22 cellular contexts compared by ENCODE assay signal in the genomic region with DNA sequence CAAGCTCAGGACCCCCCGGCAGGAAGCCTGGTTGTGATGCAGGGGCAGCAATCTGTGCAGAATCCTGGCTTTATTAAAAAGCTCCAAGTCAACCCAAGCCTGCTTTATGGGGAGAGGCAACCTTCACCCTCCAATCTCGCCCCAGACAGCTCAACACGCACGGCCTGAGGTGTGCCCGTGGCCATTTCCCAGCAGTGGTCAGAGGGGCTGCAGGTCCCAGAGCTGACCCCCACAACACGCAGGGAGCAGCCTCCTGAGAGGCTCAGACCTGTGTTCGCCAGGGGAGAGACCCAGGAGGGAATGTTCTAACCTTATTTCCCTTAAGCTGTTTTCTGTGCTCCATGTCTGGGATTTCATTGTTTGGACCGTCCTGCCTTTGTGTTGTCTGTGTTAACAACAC.
"Had no signal": no experiment of that assay in that cellular context is flagged by ENCODE, and none has a peak within 500 bp of the region (broad histone marks: within the 10 kb centered on the region; RNA-seq: fewer than 3 reads in every experiment).

No MANE protein-coding gene starts in this region.

- H3K27me3 ChIP-seq: body of pancreas, cardiac muscle cell, pancreas, transverse colon had no signal

- H3K9me3 Mint-ChIP-seq: activated CD4-positive, alpha-beta memory T cell treated with anti-CD3 and anti-CD28 coated beads, Interleukin-2, amount 10 ng/mL, durations not matched to agents 7 days and 5 days; activated naive CD8-positive, alpha-beta T cell treated with anti-CD3 and anti-CD28 coated beads, Interleukin-2, amount 50 U/mL, for 24 hours; memory B cell had no signal

- H3K4me1 Mint-ChIP-seq: activated CD4-positive, alpha-beta memory T cell treated with anti-CD3 and anti-CD28 coated beads, Interleukin-2, amount 10 ng/mL, durations not matched to agents 7 days and 5 days; memory B cell had no signal

- H3K4me3 Mint-ChIP-seq: activated CD4-positive, alpha-beta memory T cell treated with anti-CD3 and anti-CD28 coated beads, Interleukin-2, amount 10 ng/mL, durations not matched to agents 7 days and 5 days; activated naive CD8-positive, alpha-beta T cell treated with anti-CD3 and anti-CD28 coated beads, Interleukin-2, amount 50 U/mL, for 24 hours; memory B cell; T-helper 17 cell had no signal

- H3K27ac ChIP-seq: body of pancreas, cardiac muscle cell, epithelial cell of prostate, pancreas, transverse colon had no signal

- H3K36me3 Mint-ChIP-seq: memory B cell had no signal

- H3K36me3 ChIP-seq: cardiac muscle cell, pancreas, transverse colon had no signal

- H3K4me3 ChIP-seq: body of pancreas, cardiac muscle cell, mucosa of descending colon, pancreas, transverse colon had no signal

- H3K27ac Mint-ChIP-seq: activated CD4-positive, alpha-beta memory T cell treated with anti-CD3 and anti-CD28 coated beads, Interleukin-2, amount 10 ng/mL, durations not matched to agents 7 days and 5 days; activated naive CD8-positive, alpha-beta T cell treated with anti-CD3 and anti-CD28 coated beads, Interleukin-2, amount 50 U/mL, for 24 hours; memory B cell; T-helper 17 cell had no signal

- DNase-seq: activated CD4-positive, alpha-beta memory T cell treated with anti-CD3 and anti-CD28 coated beads, Interleukin-2, amount 10 ng/mL, durations not matched to agents 7 days and 5 days; activated CD4-positive, alpha-beta T cell treated with anti-CD3 and anti-CD28 coated beads for 4 hours; activated CD4-positive, CD25-positive, alpha-beta regulatory T cell; activated effector memory CD4-positive, alpha-beta T cell treated with anti-CD3 and anti-CD28 coated beads, Interleukin-2, amount 50 U/mL, for 16 hours; activated naive CD4-positive, alpha-beta T cell treated with anti-CD3 and anti-CD28 coated beads, Interleukin-2, amount 50 U/mL, for 16 hours; activated naive CD8-positive, alpha-beta T cell treated with anti-CD3 and anti-CD28 coated beads, Interleukin-2, amount 50 U/mL, for 24 hours; activated T-cell treated with anti-CD3 and anti-CD28 coated beads for 4 hours; body of pancreas; cortex of kidney; left colon; mucosa of descending colon; pancreas; stimulated activated CD4-positive, alpha-beta T cell treated with anti-CD3 and anti-CD28 coated beads, Interleukin-12 subunit alpha, Interleukin-12 subunit beta, amount 100 ng/mL, for 4 hours; stimulated activated CD4-positive, alpha-beta T cell treated with anti-CD3 and anti-CD28 coated beads, Interleukin-4, amount 100 ng/mL, for 4 hours; stimulated activated naive CD8-positive, alpha-beta T cell treated with anti-CD3 and anti-CD28 coated beads, Interleukin-15, Interleukin-2, amounts not matched to agents 100 U/mL and 50 U/mL, for 24 hours; substantia nigra; T-helper 17 cell; transverse colon had no signal

- H3K9me3 ChIP-seq: body of pancreas, mucosa of descending colon, pancreas, transverse colon had no signal

- ATAC-seq: activated naive CD8-positive, alpha-beta T cell treated with anti-CD3 and anti-CD28 coated beads, Interleukin-2, amount 50 U/mL, for 24 hours; body of pancreas; left colon; mucosa of descending colon; pancreas; right cardiac atrium; stimulated activated naive CD8-positive, alpha-beta T cell treated with anti-CD3 and anti-CD28 coated beads, Interleukin-15, Interleukin-2, amounts not matched to agents 100 U/mL and 50 U/mL, for 24 hours; T-helper 17 cell had no signal
